Comparison of ENCODE assay signal across 1 cellular context in genomic region chr6:41494212-41495115, GRCh38.
TF ChIP-seq lines count a peak whose summit lies in the region.

No MANE protein-coding gene starts in this region.

TF ChIP-seq in GM23338, 12 proteins besides CTCF, POLR2A, EP300 and RAD21 (continued from another document):
- no peak for TF ChIP-seq ZNF462 (CRISPR knock-in tag; IDR thresholded peaks at IDR 0.05)
- TF ChIP-seq EZH2 (IDR thresholded peaks at IDR 0.05; ENCODE audit: low read depth, unreplicated experiment) = no peak
- no peak for TF ChIP-seq NANOG (IDR thresholded peaks at IDR 0.05; ENCODE audit: borderline replicate concordance)
